11 cellular contexts compared by ENCODE assay signal in the genomic region with DNA sequence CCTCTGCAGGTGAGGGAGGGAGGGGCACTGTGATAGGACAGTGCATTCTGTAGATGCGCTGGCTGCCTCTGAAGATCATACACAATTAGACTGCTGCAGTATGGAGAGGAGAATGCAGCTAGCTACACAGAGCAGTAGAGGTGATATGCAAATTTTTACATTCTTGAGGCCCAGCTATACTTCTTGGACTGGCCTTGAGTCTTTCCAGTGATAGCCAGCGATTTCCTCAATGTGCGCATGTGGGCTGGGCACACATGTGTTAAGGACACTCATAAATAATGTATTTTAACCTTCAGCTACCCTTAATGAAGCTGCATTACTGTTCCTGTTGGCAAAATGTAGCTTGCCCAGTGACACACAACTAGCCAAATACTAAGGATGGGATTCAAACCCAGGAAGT. TPM values are rescaled to one million over a fixed set of nuclear protein-coding genes. Genes with fewer than 3 reads are reported as not detected.
A peak's percentile ranks its signal among the peaks of the same experiment; 100 is the strongest.
DNase-seq lines count a peak whose midpoint lies in the region; ATAC-seq, FAIRE-seq and TF ChIP-seq lines count a peak whose summit lies in the region.
"Had no signal": no experiment of that assay in that cellular context is flagged by ENCODE, and none has a peak within 500 bp of the region (broad histone marks: within the 10 kb centered on the region; RNA-seq: fewer than 3 reads in every experiment).

No MANE protein-coding gene starts in this region.

- WGBS in stomach, 5 donors = 86 to 100% (median 91%) methylated on average over 3 of the region's 3 CpGs

- no peaks in the 10 kb centered on the region for H3K27me3 ChIP-seq in MG63
- H3K27me3 ChIP-seq in keratinocyte (ENCODE audit: control insufficient read depth, extremely low read depth, insufficient read depth, low read length) = no peaks in the 10 kb centered on the region
- no peaks in the 10 kb centered on the region for H3K27me3 ChIP-seq in stomach

- no peaks in the 10 kb centered on the region for H3K9me1 ChIP-seq in keratinocyte (ENCODE audit: control insufficient read depth, extremely low read depth, insufficient read depth, low read length)

- H3K27ac ChIP-seq in keratinocyte (ENCODE audit: control insufficient read depth, insufficient read depth, low read length) (peak overlapping the region; percentile 100), stomach (peak overlapping the region in 4 of 5 donors; percentile 17 to 69 (median 48))
- H3K27ac ChIP-seq: prostate gland had no signal

- H3K79me2 ChIP-seq in keratinocyte (ENCODE audit: control insufficient read depth, insufficient read depth, low read length) = no peaks in the 10 kb centered on the region

- TF ChIP-seq CTCF in keratinocyte (optimal IDR thresholded peaks at IDR 0.05 in 1 of 3, IDR thresholded peaks at IDR 0.05 in 1 of 3, conservative IDR thresholded peaks at IDR 0.05 in 1 of 3; ENCODE audit: extremely low read depth in 1 of 3, insufficient read depth in 2 of 3, low read length in 3 of 3) (no peak), stomach (IDR thresholded peaks at IDR 0.05) (no peak)

- FAIRE-seq in keratinocyte (lab: Jason Lieb, UNC) = no peak
- FAIRE-seq: D721Med had no signal

- DNase-seq in MG63 (peak; percentile 12), amniotic epithelial cell (ENCODE audit: low read depth) (peak; percentile 69), keratinocyte (ENCODE audit: low read depth, low spot score) (no peak), stomach (no peak), GOT3 (lab: John Stamatoyannopoulos, UW) (no peak)
- DNase-seq: caudate nucleus, NCI-H69 had no signal

- peaks cover 81% of the 10 kb centered on the region for H3K36me3 ChIP-seq in MG63
- peaks cover 20 to 40% of the 10 kb centered on the region in 2 experiments for H3K36me3 ChIP-seq in keratinocyte (ENCODE audit: control insufficient read depth in 2 of 2, extremely low read depth in 1 of 2, insufficient read depth in 2 of 2, low read length in 2 of 2)
- H3K36me3 ChIP-seq in stomach = peaks cover 62 to 100% (median 99%) of the 10 kb centered on the region in 4 donors

- H3K9me3 ChIP-seq in MG63 = no peaks in the 10 kb centered on the region
- H3K9me3 ChIP-seq in keratinocyte (ENCODE audit: control insufficient read depth, low read depth, low read length) = no peaks in the 10 kb centered on the region
- no peaks in the 10 kb centered on the region for H3K9me3 ChIP-seq in stomach
- H3K9me3 ChIP-seq: prostate gland had no signal

- H2AFZ ChIP-seq in keratinocyte (ENCODE audit: control insufficient read depth, low read length) = no peak overlapping the region

- peak overlapping the region; percentile 84 for H3K9ac ChIP-seq in keratinocyte (ENCODE audit: control insufficient read depth, extremely low read depth, insufficient read depth, low read length)

- no peaks in the 10 kb centered on the region for H4K20me1 ChIP-seq in keratinocyte (ENCODE audit: control insufficient read depth, extremely low read depth, insufficient read depth, low read length)

- ATAC-seq in GM19324 (IDR thresholded peaks at IDR 0.05; ENCODE audit: low FRiP score, unreplicated experiment) = no peak
- no peak for ATAC-seq in GM21381 (IDR thresholded peaks at IDR 0.05; ENCODE audit: unreplicated experiment)

- dilution Hi-C loops in keratinocyte (cut with MboI; ENCODE audit: extremely low pct_ligation_motif_present, low sequenced_read_pairs) = no loop called here

- no peak for TF ChIP-seq POLR2A in stomach (IDR thresholded peaks at IDR 0.05)

- peaks cover 39% of the 10 kb centered on the region for H3K4me1 ChIP-seq in keratinocyte (ENCODE audit: control insufficient read depth, extremely low read depth, insufficient read depth, low read length)
- peaks cover 0 to 29% (median 6%) of the 10 kb centered on the region in 4 donors for H3K4me1 ChIP-seq in stomach
- H3K4me1 ChIP-seq: prostate gland had no signal

- H3K4me3 ChIP-seq in MG63 (no peak overlapping the region), keratinocyte (ENCODE audit: control insufficient read depth in 2 of 3, extremely low read depth in 1 of 3, insufficient read depth in 2 of 3, low read depth in 1 of 3, low read length in 3 of 3) (no peak overlapping the region), stomach (no peak overlapping the region)
- H3K4me3 ChIP-seq: prostate gland had no signal

- no peak for TF ChIP-seq EP300 in stomach (IDR thresholded peaks at IDR 0.05)

- no peak overlapping the region for H3K4me2 ChIP-seq in keratinocyte (ENCODE audit: control insufficient read depth, extremely low read depth, insufficient read depth, low read depth, low read length)

- intact Hi-C loops in stomach (cut with DNase I; ENCODE audit: low total_unique reads) = no loop called here

RNA-seq across cellular contexts. Expression of a gene that starts 19.0 kb away (rescaled TPM):
- total RNA-seq in MG63 (2014; rRNA removed; shearing (Covaris generic); ENCODE audit: low replicate concordance) = 5.8 and 12.9 TPM in 2 replicates
- 15.1 to 24.9 TPM (median 20.0 TPM) in 3 replicates for polyA plus RNA-seq in keratinocyte
- polyA plus RNA-seq in keratinocyte (2011; ENCODE audit: low read depth) = 7.4 TPM
- polyA plus RNA-seq in keratinocyte (2011; cell fraction: cytosol; rRNA removed) = 20.5 and 23.4 TPM in 2 replicates
- polyA plus RNA-seq in keratinocyte (2011; cell fraction: nucleus; rRNA removed) = 34.4 and 40.9 TPM in 2 replicates
- 17.3 and 26.4 TPM in 2 replicates for polyA plus RNA-seq in keratinocyte (2012; ENCODE audit: low replicate concordance)
- polyA minus RNA-seq in keratinocyte = 32.5 to 94.6 TPM (median 34.1 TPM) in 3 replicates
- 23.2 TPM for polyA minus RNA-seq in keratinocyte (2011; cell fraction: cytosol; rRNA and poly(A)+ RNA removed)
- 15.3 and 32.3 TPM in 2 replicates for polyA minus RNA-seq in keratinocyte (2011; cell fraction: nucleus; rRNA and poly(A)+ RNA removed)
- total RNA-seq in stomach = 10 to 100 TPM in 1 of 5 donors, 1 to 10 TPM in 4; 3.5 to 18.3 (median 5.8) TPM
- polyA plus RNA-seq in stomach = 1 to 10 TPM; 2.1 to 4.2 (median 2.7) TPM

RNA-seq across cellular contexts. Expression of a gene that starts 27.2 kb away (rescaled TPM):
- total RNA-seq in MG63 (2014; rRNA removed; shearing (Covaris generic); ENCODE audit: low replicate concordance) = 54.8 and 78.9 TPM in 2 replicates
- polyA plus RNA-seq in keratinocyte (118 to 151 TPM (median 145 TPM) in 3 replicates), stomach (10 to 100 TPM; 17.4 to 25.0 (median 24.0) TPM)
- polyA plus RNA-seq in keratinocyte (2011; ENCODE audit: low read depth) = 35.8 TPM
- polyA plus RNA-seq in keratinocyte (2011; cell fraction: cytosol; rRNA removed) = 82.7 and 125 TPM in 2 replicates
- 184 and 222 TPM in 2 replicates for polyA plus RNA-seq in keratinocyte (2011; cell fraction: nucleus; rRNA removed)
- 67.3 and 95.2 TPM in 2 replicates for polyA plus RNA-seq in keratinocyte (2012; ENCODE audit: low replicate concordance)
- 152 to 382 TPM (median 316 TPM) in 3 replicates for polyA minus RNA-seq in keratinocyte
- polyA minus RNA-seq in keratinocyte (2011; cell fraction: cytosol; rRNA and poly(A)+ RNA removed) = 157 TPM
- 168 and 227 TPM in 2 replicates for polyA minus RNA-seq in keratinocyte (2011; cell fraction: nucleus; rRNA and poly(A)+ RNA removed)
- total RNA-seq in stomach = 100 to 1,000 TPM in 1 of 5 donors, 10 to 100 TPM in 3, 1 to 10 TPM in 1; 9.6 to 109 (median 84.6) TPM

Comparison
In these comparisons a context has a peak if more than half of its experiments do, and no peak if none do; other contexts are left out.
1. DNase-seq: peak in MG63 (single experiment) and amniotic epithelial cell (single experiment); none in keratinocyte (single experiment), stomach (single experiment) and GOT3 (single experiment).